ENCODE assay signal across 13 cellular contexts in the genomic region with DNA sequence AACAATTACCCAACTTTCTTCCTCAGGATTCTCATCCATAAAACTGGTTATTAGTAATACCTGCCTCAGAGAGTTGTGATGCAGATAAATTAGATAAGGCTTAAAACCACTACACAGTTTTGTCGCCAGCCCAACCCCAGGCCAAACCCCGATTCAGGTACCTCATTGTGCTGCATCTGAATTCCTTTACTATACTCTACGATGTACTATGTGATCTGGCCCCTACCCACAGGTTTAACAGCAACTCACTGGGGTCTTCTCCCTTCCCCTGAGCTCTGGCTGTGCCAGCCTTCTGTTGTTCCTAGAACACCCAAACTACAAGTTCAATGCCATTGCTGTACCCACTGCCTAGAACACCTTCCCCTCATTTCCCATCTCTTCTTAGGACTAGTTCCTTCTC.
A peak's percentile ranks its signal among the peaks of the same experiment; 100 is the strongest.
DNase-seq lines count a peak whose midpoint lies in the region; ATAC-seq, FAIRE-seq and TF ChIP-seq lines count a peak whose summit lies in the region.
"Had no signal": no experiment of that assay in that cellular context is flagged by ENCODE, and none has a peak within 500 bp of the region (broad histone marks: within the 10 kb centered on the region; RNA-seq: fewer than 3 reads in every experiment).

No MANE protein-coding gene starts in this region.

- H3K4me2 ChIP-seq in neural progenitor cell = no peak overlapping the region
- H3K4me2 ChIP-seq in HepG2 (ENCODE audit: low read depth, low read length) = no peak overlapping the region

- peak overlapping the region; percentile 91 for H3K27ac Mint-ChIP-seq in CD8-positive, alpha-beta T cell
- 0 out of 2 replicates have a peak overlapping the region, but pooled peaks have one; percentile 75 for H3K27ac Mint-ChIP-seq in WTC11
- H3K27ac Mint-ChIP-seq in neural progenitor cell = no peak overlapping the region

- intact Hi-C loops in CD8-positive, alpha-beta T cell (cut with DNase I, micrococcal nuclease) = loop anchor here in 1 of 2 experiments (10.0 kb wide), 1 partner anchor 61 kb away; the partner anchor contains the start of gene MYO5A
- intact Hi-C loops in mucosa of descending colon (cut with DNase I, micrococcal nuclease) (no loop called here), HepG2 (cut with micrococcal nuclease; ENCODE audit: unreplicated experiment) (no loop called here)

- peaks cover 10% of the 10 kb centered on the region for H3K4me1 ChIP-seq in CD8-positive, alpha-beta T cell (ENCODE audit: insufficient read depth, low read length)
- H3K4me1 ChIP-seq in mucosa of descending colon (ENCODE audit: low read depth) (no peaks in the 10 kb centered on the region), neural progenitor cell (peaks cover 9% of the 10 kb centered on the region), HepG2 (ENCODE audit: insufficient read depth, low read length) (no peaks in the 10 kb centered on the region)

- H3K4me3 ChIP-seq in CD8-positive, alpha-beta T cell (ENCODE audit: low read depth, low read length) = no peak overlapping the region
- H3K4me3 ChIP-seq in mucosa of descending colon (no peak overlapping the region), neural progenitor cell (no peak overlapping the region), HepG2 (replicated peaks in 1 of 3; ENCODE audit: insufficient read depth in 1 of 3, low read depth in 2 of 3, low read length in 3 of 3) (no peak overlapping the region)
- H3K4me3 ChIP-seq: gastrocnemius medialis had no signal

- TF ChIP-seq EP300 in HepG2 (IDR thresholded peaks at IDR 0.05; ENCODE audit: low read depth in 2 of 2, low read length in 2 of 2) (no peak), HepG2 (CRISPR knock-in tag; IDR thresholded peaks at IDR 0.05; ENCODE audit: borderline replicate concordance) (no peak)

- no peaks in the 10 kb centered on the region for H3K36me3 ChIP-seq in CD8-positive, alpha-beta T cell (ENCODE audit: insufficient read depth, low read length)
- H3K36me3 ChIP-seq in mucosa of descending colon (ENCODE audit: low read depth) = no peaks in the 10 kb centered on the region
- no peaks in the 10 kb centered on the region for H3K36me3 ChIP-seq in neural progenitor cell
- no peaks in the 10 kb centered on the region for H3K36me3 ChIP-seq in HepG2 (replicated peaks in 1 of 2; ENCODE audit: control insufficient read depth in 1 of 2, insufficient read depth in 2 of 2, low read length in 2 of 2)
- H3K36me3 ChIP-seq: gastrocnemius medialis had no signal

- TF ChIP-seq POLR2A in HepG2 (IDR thresholded peaks at IDR 0.05; ENCODE audit: insufficient read depth in 1 of 2, low read depth in 2 of 2, low read length in 2 of 2) = no peak

- no peaks in the 10 kb centered on the region for H3K9me3 ChIP-seq in CD8-positive, alpha-beta T cell (ENCODE audit: low read length)
- H3K9me3 ChIP-seq in mucosa of descending colon (peaks cover 5% of the 10 kb centered on the region), neural progenitor cell (ENCODE audit: low read depth) (no peaks in the 10 kb centered on the region), HepG2 (ENCODE audit: low read length) (no peaks in the 10 kb centered on the region)
- H3K9me3 ChIP-seq: gastrocnemius medialis had no signal

- no peaks in the 10 kb centered on the region for H3K27me3 ChIP-seq in CD8-positive, alpha-beta T cell (ENCODE audit: insufficient read depth, low read length)
- no peaks in the 10 kb centered on the region for H3K27me3 ChIP-seq in neural progenitor cell
- H3K27me3 ChIP-seq in HepG2 (ENCODE audit: control insufficient read depth in 1 of 2, insufficient read depth in 2 of 2, low read length in 2 of 2) = no peaks in the 10 kb centered on the region
- H3K27me3 ChIP-seq: gastrocnemius medialis had no signal

- peaks cover 13% of the 10 kb centered on the region for H3K36me3 Mint-ChIP-seq in CD8-positive, alpha-beta T cell
- peaks cover 16% of the 10 kb centered on the region for H3K36me3 Mint-ChIP-seq in WTC11
- H3K36me3 Mint-ChIP-seq in neural progenitor cell = peaks cover 1% of the 10 kb centered on the region

- H3F3A ChIP-seq in neural progenitor cell (ENCODE audit: low read depth) = no peaks in the 10 kb centered on the region

- no peak for DNase-seq in CD8-positive, alpha-beta T cell
- no peak for DNase-seq in WTC11 (ENCODE audit: low spot score)
- no peak for DNase-seq in mucosa of descending colon
- DNase-seq in neural progenitor cell (ENCODE audit: low spot score) = no peak
- no peak for DNase-seq in HepG2 (ENCODE audit: low spot score)
- DNase-seq: gastrocnemius medialis; kidney; NCI-H1694; nucleus accumbens; stimulated activated CD8-positive, alpha-beta memory T cell treated with anti-CD3 and anti-CD28 coated beads, Interleukin-4, amount 100 ng/mL, for 48 hours had no signal

- POLR2A ChIA-PET in CD8-positive, alpha-beta T cell (lab: Charles Lee) = interaction anchor here (0.6 to 1.5 kb wide), 2 partner anchors 18 to 39 kb away, joined by 3 to 4 read pairs; no protein-coding TSS in a partner anchor
- POLR2A ChIA-PET in WTC11 (lab: Charles Lee) = no interaction called here
- POLR2A ChIA-PET in HepG2 (lab: Yijun Ruan, JAX) = no interaction called here

- H3K27me3 Mint-ChIP-seq in CD8-positive, alpha-beta T cell (ENCODE audit: low read depth) = no peaks in the 10 kb centered on the region
- no peaks in the 10 kb centered on the region for H3K27me3 Mint-ChIP-seq in WTC11 (ENCODE audit: low read depth)
- no peaks in the 10 kb centered on the region for H3K27me3 Mint-ChIP-seq in neural progenitor cell (ENCODE audit: insufficient read depth, low read depth)

- no peak for TF ChIP-seq CTCF in CD8-positive, alpha-beta T cell (IDR thresholded peaks at IDR 0.05)
- no peak for TF ChIP-seq CTCF in WTC11 (IDR thresholded peaks at IDR 0.05)
- TF ChIP-seq CTCF in mucosa of descending colon (IDR thresholded peaks at IDR 0.05) = no peak
- TF ChIP-seq CTCF in neural progenitor cell (IDR thresholded peaks at IDR 0.05) = no peak
- no peak for TF ChIP-seq CTCF in HepG2 (CRISPR knock-in tag; IDR thresholded peaks at IDR 0.05)

- H3K4me1 Mint-ChIP-seq in CD8-positive, alpha-beta T cell (ENCODE audit: low read depth) = peaks cover 35% of the 10 kb centered on the region
- peaks cover 31% of the 10 kb centered on the region for H3K4me1 Mint-ChIP-seq in WTC11
- H3K4me1 Mint-ChIP-seq in neural progenitor cell = no peaks in the 10 kb centered on the region

- no TSS peak for BruUV-seq in HepG2 (replicated peaks; lab: Mats Ljungman, UMichigan)

- peak overlapping the region; percentile 62 for H3K4me3 Mint-ChIP-seq in CD8-positive, alpha-beta T cell
- H3K4me3 Mint-ChIP-seq in WTC11 (no peak overlapping the region), neural progenitor cell (no peak overlapping the region)

- FAIRE-seq in HepG2 (lab: Jason Lieb, UNC) = no peak
- FAIRE-seq: kidney had no signal

- CTCF ChIA-PET in CD8-positive, alpha-beta T cell (lab: Charles Lee) = interaction anchor here (1.0 to 1.5 kb wide), 3 partner anchors 53 to 270 kb away, joined by 3 to 4 read pairs (median 3); no protein-coding TSS in a partner anchor
- CTCF ChIA-PET in WTC11 (lab: Charles Lee) (interaction anchor here (0.9 kb wide), 1 partner anchor 207 kb away, joined by 5 read pairs; no protein-coding TSS in a partner anchor), HepG2 (lab: Yijun Ruan, JAX; ENCODE audit: low intra/inter-chr PET ratio, low total read pairs) (no interaction called here)

- H3K79me2 ChIP-seq in neural progenitor cell (ENCODE audit: low read depth) (no peaks in the 10 kb centered on the region), HepG2 (ENCODE audit: insufficient read depth, low read length) (no peaks in the 10 kb centered on the region)

- no peaks in the 10 kb centered on the region for H4K20me1 ChIP-seq in neural progenitor cell (ENCODE audit: low read depth)
- no peaks in the 10 kb centered on the region for H4K20me1 ChIP-seq in HepG2 (ENCODE audit: insufficient read depth, low read length)

- peaks cover 10% of the 10 kb centered on the region for H3K9me3 Mint-ChIP-seq in CD8-positive, alpha-beta T cell
- H3K9me3 Mint-ChIP-seq in WTC11 = peaks cover 12% of the 10 kb centered on the region
- H3K9me3 Mint-ChIP-seq in neural progenitor cell = peaks cover 14% of the 10 kb centered on the region

- in situ Hi-C loops in HepG2 (cut with HindIII; ENCODE audit: extremely low pct_ligation_motif_present, low pct_unique_long_range_greater_than_20kb) = no loop called here

- no peak overlapping the region for H3K27ac ChIP-seq in CD8-positive, alpha-beta T cell (ENCODE audit: low read depth, low read length)
- H3K27ac ChIP-seq in neural progenitor cell (no peak overlapping the region), HepG2 (ENCODE audit: extremely low read length, insufficient read depth, low read length) (no peak overlapping the region)

- H3K9ac ChIP-seq in neural progenitor cell (no peak overlapping the region), HepG2 (ENCODE audit: insufficient read depth, low read depth, low read length) (no peak overlapping the region)

- no peak for TF ChIP-seq RAD21 in HepG2 (CRISPR knock-in tag; IDR thresholded peaks at IDR 0.05)

- H2AFZ ChIP-seq in neural progenitor cell (replicated peaks) (no peak overlapping the region), HepG2 (ENCODE audit: low read length) (no peak overlapping the region)

- WGBS in HepG2 (ENCODE audit: low lambda C conversion rate) = 43% methylated on average over 3 of the region's 3 CpGs

- ATAC-seq in CD8-positive, alpha-beta T cell = peak; percentile 21
- ATAC-seq in GM21423 (IDR thresholded peaks at IDR 0.05; ENCODE audit: unreplicated experiment) (peak; percentile 0), WTC11 (no peak), mucosa of descending colon (peak; percentile 7), GM18861 (IDR thresholded peaks at IDR 0.05; ENCODE audit: unreplicated experiment) (no peak), HG03196 (IDR thresholded peaks at IDR 0.05; ENCODE audit: unreplicated experiment) (no peak), HepG2 (no peak)

TF ChIP-seq in WTC11, 78 proteins besides CTCF, POLR2A, EP300 and RAD21 (continues in another document):
- no peak for TF ChIP-seq E2F1 (CRISPR knock-in tag; IDR thresholded peaks at IDR 0.05)

TF ChIP-seq in HepG2, 621 proteins besides CTCF, POLR2A, EP300 and RAD21 (continues in another document):
- no peak for TF ChIP-seq MXD3 (CRISPR knock-in tag; IDR thresholded peaks at IDR 0.05)
- TF ChIP-seq ZNF207 (IDR thresholded peaks at IDR 0.05; ENCODE audit: borderline replicate concordance) = no peak

Comparison
In these comparisons a context has a peak if more than half of its experiments do, and no peak if none do; other contexts are left out.
1. ATAC-seq: peak in CD8-positive, alpha-beta T cell (single experiment), GM21423 (single experiment) and mucosa of descending colon (single experiment); none in WTC11 (single experiment), GM18861 (single experiment), HG03196 (single experiment) and HepG2 (single experiment).